ENCODE assay signal across 16 cellular contexts in the genomic region with DNA sequence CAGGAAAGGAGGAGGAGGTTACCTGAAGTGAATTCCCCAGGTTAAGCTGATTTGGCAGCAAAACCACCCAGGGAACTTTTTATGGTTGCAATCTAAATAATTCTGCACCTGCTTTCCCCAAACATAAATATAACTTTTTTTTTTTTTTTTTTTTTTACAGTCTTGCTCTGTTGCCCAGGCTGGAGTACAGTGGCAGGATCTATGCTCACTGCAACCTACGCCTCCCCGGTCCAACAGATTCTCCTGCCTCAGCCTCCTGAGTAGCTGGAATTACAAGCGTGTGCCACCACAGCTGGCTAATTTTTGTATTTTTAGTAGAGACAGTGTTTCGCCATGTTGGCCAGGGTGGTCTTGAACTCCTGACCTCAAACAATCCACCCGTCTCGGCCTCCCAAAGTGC. TPM values are rescaled to one million over a fixed set of nuclear protein-coding genes. Genes with fewer than 3 reads are reported as not detected.
DNase-seq lines count a peak whose midpoint lies in the region; ATAC-seq and TF ChIP-seq lines count a peak whose summit lies in the region.
"Had no signal": no experiment of that assay in that cellular context is flagged by ENCODE, and none has a peak within 500 bp of the region (broad histone marks: within the 10 kb centered on the region; RNA-seq: fewer than 3 reads in every experiment).

No MANE protein-coding gene starts in this region.

- H3K18ac ChIP-seq in H9 (ENCODE audit: insufficient read length, low read depth, low read length), result no peak overlapping the region

- no peak overlapping the region for H3K9ac ChIP-seq in H9 (ENCODE audit: extremely low read depth, insufficient read length, low read length)

- no peak overlapping the region for H3K23ac ChIP-seq in H9 (ENCODE audit: insufficient read length, low read depth, low read length)

- intact Hi-C loops in breast epithelium (cut with DNase I; ENCODE audit: low total_unique reads) (no loop called here), MCF 10A (cut with micrococcal nuclease) (no loop called here), psoas muscle (cut with DNase I) (loop anchor here in 1 of 2 donors (2.0 kb wide), 1 partner anchor 15 kb away; a partner anchor contains a TSS), uterus (cut with DNase I; ENCODE audit: low total_unique reads) (no loop called here)

- no peak overlapping the region for H4K91ac ChIP-seq in H9 (ENCODE audit: insufficient read length, low read depth, low read length)

- H3K79me1 ChIP-seq in H9 (ENCODE audit: insufficient read depth, low read depth, low read length, poor library complexity, severe bottlenecking), result no peaks in the 10 kb centered on the region

- H3K36me3 ChIP-seq in breast epithelium (no peaks in the 10 kb centered on the region), right atrium auricular region (no peaks in the 10 kb centered on the region), psoas muscle (ENCODE audit: insufficient read depth in 1 of 2, low read depth in 1 of 2) (no peaks in the 10 kb centered on the region), uterus (no peaks in the 10 kb centered on the region)

- no peak overlapping the region for H2BK15ac ChIP-seq in H9 (ENCODE audit: low read depth, low read length)

- no peak overlapping the region for H2AFZ ChIP-seq in H9 (ENCODE audit: low read length)

- no TSS peak for BruUV-seq in MCF 10A (replicated peaks; lab: Mats Ljungman, UMichigan)

- H3K23me2 ChIP-seq in H9 (ENCODE audit: insufficient read length, low read depth, low read length, poor library complexity, severe bottlenecking), result no peaks in the 10 kb centered on the region

- H3K14ac ChIP-seq in H9 (ENCODE audit: insufficient read depth, low read length), result no peak overlapping the region

- CTCF ChIA-PET in MCF 10A (lab: Yijun Ruan, JAX), result interaction anchor here (0.7 to 0.8 kb wide), 3 partner anchors 19 to 1879 kb away, joined by 3 to 4 read pairs (median 3); no protein-coding TSS in a partner anchor

- no peak overlapping the region for H2AK5ac ChIP-seq in H9 (ENCODE audit: insufficient read length, low read length)

- no peak for TF ChIP-seq CTCF in breast epithelium (IDR thresholded peaks at IDR 0.05)
- TF ChIP-seq CTCF in MCF 10A (IDR thresholded peaks at IDR 0.05; ENCODE audit: unreplicated experiment), result no peak
- no peak for TF ChIP-seq CTCF in right atrium auricular region (IDR thresholded peaks at IDR 0.05)
- TF ChIP-seq CTCF in psoas muscle (IDR thresholded peaks at IDR 0.05), result no peak
- no peak for TF ChIP-seq CTCF in uterus (IDR thresholded peaks at IDR 0.05)
- no peak for TF ChIP-seq CTCF in H9 (conservative IDR thresholded peaks at IDR 0.05)

- 30 to 39% (median 31%) methylated on average over 6 of the region's 6 CpGs for WGBS in psoas muscle, 3 donors
- no CpG with 5 or more reads among the region's 6 CpGs for WGBS in H9 (ENCODE audit: extremely low coverage, insufficient read length, low lambda C conversion rate)

- H3K9me3 Mint-ChIP-seq in MCF 10A (ENCODE audit: unreplicated experiment), result peaks cover 7% of the 10 kb centered on the region
- peaks cover 18 to 19% of the 10 kb centered on the region in 2 experiments for H3K9me3 Mint-ChIP-seq in H9

- H3K4me2 ChIP-seq in H9 (ENCODE audit: insufficient read depth, insufficient read length, low read length), result no peak overlapping the region

- H3K4me3 ChIP-seq in breast epithelium, result peak overlapping the region in 2 of 3 donors; percentile 39 to 52
- peak overlapping the region in 1 of 2 donors; percentile 6 for H3K4me3 ChIP-seq in right atrium auricular region
- peak overlapping the region; percentile 36 for H3K4me3 ChIP-seq in psoas muscle
- no peak overlapping the region for H3K4me3 ChIP-seq in uterus

- H3K56ac ChIP-seq in H9 (ENCODE audit: insufficient read length, low read depth, low read length), result no peak overlapping the region

- H2BK120ac ChIP-seq in H9 (ENCODE audit: low read depth, low read length, poor library complexity, severe bottlenecking), result no peak overlapping the region

- H3K27ac Mint-ChIP-seq in MCF 10A (ENCODE audit: low read depth, unreplicated experiment) (no peak overlapping the region), H9 (no peak overlapping the region)
- H3K27ac Mint-ChIP-seq: activated CD4-positive, alpha-beta memory T cell treated with anti-CD3 and anti-CD28 coated beads for 36 hours; naive B cell had no signal

- H3K4me3 Mint-ChIP-seq in MCF 10A (ENCODE audit: unreplicated experiment), result no peak overlapping the region
- no peak overlapping the region for H3K4me3 Mint-ChIP-seq in H9
- H3K4me3 Mint-ChIP-seq: activated CD4-positive, alpha-beta memory T cell treated with anti-CD3 and anti-CD28 coated beads for 36 hours; naive B cell had no signal

- ATAC-seq in psoas muscle, result peak; percentile 11 to 43 (median 24)

- no peak overlapping the region for H4K5ac ChIP-seq in H9 (ENCODE audit: insufficient read length, low read depth, low read length)

- TF ChIP-seq POLR2A in breast epithelium (IDR thresholded peaks at IDR 0.05) (no peak), uterus (IDR thresholded peaks at IDR 0.05) (no peak)

- DNase-seq in breast epithelium (ENCODE audit: low spot score in 2 of 2), result no peak
- no peak for DNase-seq in MCF 10A (ENCODE audit: unreplicated experiment)
- DNase-seq in right atrium auricular region (ENCODE audit: low spot score), result no peak
- DNase-seq in psoas muscle, result no peak
- no peak for DNase-seq in uterus
- DNase-seq in H9, result no peak
- no peak for DNase-seq in NCI-H2081 treated with DMSO at 0.1 percent for 48 hours (lab: John Stamatoyannopoulos, UW)
- no peak for DNase-seq in activated effector memory CD4-positive, alpha-beta T cell treated with Interleukin-2 at 50 U/mL for 16 hours
- DNase-seq: activated CD4-positive, alpha-beta memory T cell treated with anti-CD3 and anti-CD28 coated beads for 36 hours; activated CD4-positive, CD25-positive, alpha-beta regulatory T cell; activated effector memory CD4-positive, alpha-beta T cell treated with anti-CD3 and anti-CD28 coated beads, Interleukin-2, amount 50 U/mL, for 16 hours; Caco-2; naive B cell; NCI-H1105; occipital lobe had no signal

- no peak overlapping the region for H4K8ac ChIP-seq in H9 (replicated peaks; ENCODE audit: insufficient read length, low read depth, low read length)

- H3K27me3 ChIP-seq in breast epithelium (no peaks in the 10 kb centered on the region), right atrium auricular region (no peaks in the 10 kb centered on the region), psoas muscle (ENCODE audit: insufficient read depth in 3 of 3, low read length in 2 of 3) (no peaks in the 10 kb centered on the region), uterus (no peaks in the 10 kb centered on the region), H9 (ENCODE audit: insufficient read depth, low read length) (no peaks in the 10 kb centered on the region)

- H3K4me1 Mint-ChIP-seq in MCF 10A (ENCODE audit: insufficient read depth, unreplicated experiment) (no peaks in the 10 kb centered on the region), H9 (no peaks in the 10 kb centered on the region)

- H3K36me3 Mint-ChIP-seq in MCF 10A (ENCODE audit: insufficient read depth, unreplicated experiment) (peaks cover 5% of the 10 kb centered on the region), H9 (ENCODE audit: insufficient read depth in 1 of 3, low read depth in 3 of 3) (peaks cover 6 to 19% (median 8%) of the 10 kb centered on the region in 3 experiments; a peak in 5 of 7 replicates)

- H3K9me3 ChIP-seq in breast epithelium (peaks cover 0 to 6% of the 10 kb centered on the region in 2 donors), right atrium auricular region (peaks cover 0 to 10% of the 10 kb centered on the region in 2 donors), psoas muscle (peaks cover 5% of the 10 kb centered on the region), uterus (no peaks in the 10 kb centered on the region), H9 (ENCODE audit: control insufficient read depth, low read depth, low read length) (no peaks in the 10 kb centered on the region)
- H3K9me3 ChIP-seq: Caco-2 had no signal

- H2BK20ac ChIP-seq in H9 (ENCODE audit: low read depth, low read length, poor library complexity, severe bottlenecking), result no peak overlapping the region

- H3K4ac ChIP-seq in H9 (ENCODE audit: low read depth, low read length), result no peak overlapping the region

- no peaks in the 10 kb centered on the region for H3K79me2 ChIP-seq in H9 (ENCODE audit: insufficient read depth, low read length)

- H3K4me1 ChIP-seq in breast epithelium (peaks cover 0 to 8% of the 10 kb centered on the region in 2 donors), right atrium auricular region (peaks cover 0 to 8% of the 10 kb centered on the region in 2 donors), psoas muscle (peaks cover 17% of the 10 kb centered on the region), uterus (no peaks in the 10 kb centered on the region), H9 (ENCODE audit: insufficient read depth, low read length) (no peaks in the 10 kb centered on the region)
- H3K4me1 ChIP-seq: Caco-2 had no signal

- peak overlapping the region; percentile 86 for H3K27ac ChIP-seq in breast epithelium
- peak overlapping the region; percentile 77 to 82 for H3K27ac ChIP-seq in right atrium auricular region
- peak overlapping the region; percentile 81 for H3K27ac ChIP-seq in psoas muscle
- H3K27ac ChIP-seq in uterus, result peak overlapping the region; percentile 56 to 60
- H3K27ac ChIP-seq in H9 (ENCODE audit: insufficient read length, low read depth, low read length), result no peak overlapping the region
- H3K27ac ChIP-seq: HL-60 had no signal

- no peaks in the 10 kb centered on the region for H4K20me1 ChIP-seq in H9 (ENCODE audit: control insufficient read depth, insufficient read depth, insufficient read length)

- H2BK12ac ChIP-seq in H9 (ENCODE audit: insufficient read length, low read depth, low read length), result no peak overlapping the region

- no peak overlapping the region for H3T11ph ChIP-seq in H9 (ENCODE audit: low read length)

- no peak overlapping the region for H2BK5ac ChIP-seq in H9 (ENCODE audit: insufficient read length, low read length)

- POLR2A ChIA-PET in MCF 10A (lab: Yijun Ruan, JAX), result interaction anchor here (0.8 to 1.7 kb wide), 5 partner anchors 12 to 168 kb away, joined by 3 to 13 read pairs (median 6); a partner anchor contains a TSS

- H3K27me3 Mint-ChIP-seq in MCF 10A (ENCODE audit: insufficient read depth, unreplicated experiment) (no peaks in the 10 kb centered on the region), H9 (ENCODE audit: low read depth) (no peaks in the 10 kb centered on the region; the same call in 1 of the 2 replicates)
- H3K27me3 Mint-ChIP-seq: activated CD4-positive, alpha-beta memory T cell treated with anti-CD3 and anti-CD28 coated beads for 36 hours had no signal

RNA-seq across cellular contexts. Expression of a gene that starts 16.1 kb away (rescaled TPM):
- total RNA-seq in breast epithelium (100 to 1,000 TPM; 189 to 294 (median 289) TPM), MCF 10A (2022) (244 and 269 TPM in 2 replicates), right atrium auricular region (100 to 1,000 TPM; 185 to 213 TPM), psoas muscle (100 to 1,000 TPM; 448 to 628 (median 556) TPM), uterus (100 to 1,000 TPM; 366 to 610 (median 470) TPM), H9 (2021) (183 and 184 TPM in 2 replicates)
- 100 to 1,000 TPM; 191 to 373 (median 226) TPM for polyA plus RNA-seq in psoas muscle

Comparison
In these comparisons a context has a peak if more than half of its experiments do, and no peak if none do; other contexts are left out.
1. H3K4me3 ChIP-seq: peak in breast epithelium (2 of 3) and psoas muscle (single experiment); none in uterus (0 of 2).